ENCODE assay signal across 18 cellular contexts in the genomic region with DNA sequence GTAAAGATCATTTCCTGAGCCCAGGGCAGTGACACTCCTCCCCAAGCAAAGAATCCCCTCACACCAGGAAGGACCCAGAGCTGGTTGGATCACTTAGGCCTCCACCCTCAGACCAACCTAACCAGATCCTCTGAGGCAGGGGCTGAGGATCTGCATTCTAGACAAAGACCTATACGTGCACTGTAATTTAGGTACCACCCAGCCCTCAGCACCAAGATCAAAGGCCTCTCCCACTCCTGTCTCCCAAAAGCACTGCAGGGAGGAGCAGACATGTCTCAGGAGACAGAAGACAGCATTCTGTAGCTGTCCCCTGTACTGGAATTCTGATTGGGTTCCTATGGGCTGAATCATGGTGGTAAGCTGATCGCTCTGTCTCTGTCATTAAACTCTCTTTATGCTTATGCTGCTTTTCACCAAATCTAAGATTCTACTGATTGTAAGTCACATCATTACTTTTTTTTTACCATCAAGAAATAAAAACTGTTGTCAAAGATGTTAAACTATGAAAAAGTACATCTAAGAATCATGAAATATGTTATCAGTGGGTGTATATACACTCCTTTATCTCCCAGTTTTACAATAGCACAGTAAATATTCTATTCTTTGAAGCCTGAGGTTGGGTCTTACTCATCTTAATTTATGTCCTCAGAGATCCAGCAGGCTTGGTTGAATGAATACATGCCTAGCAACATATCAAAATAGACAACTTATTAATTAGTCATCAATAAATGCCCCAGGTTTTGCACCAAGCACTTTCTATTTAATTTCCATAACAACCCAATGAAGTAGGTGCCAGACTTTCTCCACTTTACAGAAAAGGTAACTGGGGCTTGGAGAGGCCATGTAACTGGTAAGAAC. TPM values are rescaled to one million over a fixed set of nuclear protein-coding genes. Genes with fewer than 3 reads are reported as not detected.
DNase-seq lines count a peak whose midpoint lies in the region; ATAC-seq, FAIRE-seq and TF ChIP-seq lines count a peak whose summit lies in the region.
"Had no signal": no experiment of that assay in that cellular context is flagged by ENCODE, and none has a peak within 500 bp of the region (broad histone marks: within the 10 kb centered on the region; RNA-seq: fewer than 3 reads in every experiment).

No MANE protein-coding gene starts in this region.

- DNase-seq in left ventricle myocardium inferior (no peak), Right ventricle myocardium superior (no peak), amniotic epithelial cell (ENCODE audit: low read depth) (peak; percentile 53), islet precursor cell (peak; percentile 95), urothelium cell line (ENCODE audit: low spot score) (peak; percentile 41), CD1c-positive myeloid dendritic cell (ENCODE audit: extremely low spot score) (no peak), transverse colon (no peak), SIG-M5 treated with dmso at 0.1 percent for 504 hours (lab: John Stamatoyannopoulos, UW; ENCODE audit: unreplicated experiment) (no peak)
- DNase-seq: activated B cell treated with CpG ODN at 0.5 μM for 24 hours, NCI-H2029 treated with DMSO at 0.1 percent for 48 hours, NCI-H524 treated with DMSO at 0.1 percent for 48 hours, nucleus accumbens, SW 1271 had no signal

- H3K4me3 ChIP-seq in left ventricle myocardium inferior, result no peak overlapping the region
- no peak overlapping the region for H3K4me3 ChIP-seq in transverse colon

- WGBS in transverse colon (ENCODE audit: low coverage in 1 of 2), 2 donors, result 87 to 100% methylated on average over 1 to 2 of the region's 2 CpGs

- H3K9me3 ChIP-seq in left ventricle myocardium inferior (replicated peaks), result no peaks in the 10 kb centered on the region
- no peaks in the 10 kb centered on the region for H3K9me3 ChIP-seq in transverse colon

- no peak for TF ChIP-seq EP300 in transverse colon (IDR thresholded peaks at IDR 0.05; ENCODE audit: low read depth)

- H3K27me3 ChIP-seq in left ventricle myocardium inferior (ENCODE audit: low read depth), result no peaks in the 10 kb centered on the region
- H3K27me3 ChIP-seq in transverse colon, result no peaks in the 10 kb centered on the region

- H3K36me3 ChIP-seq in left ventricle myocardium inferior (no peaks in the 10 kb centered on the region), transverse colon (no peaks in the 10 kb centered on the region)

- no peak for ATAC-seq in Right ventricle myocardium superior (ENCODE audit: poor library complexity)
- ATAC-seq: HCT116; Panc1; stimulated activated memory B cell treated with anti-CD40 and anti-IgM and Interleukin-4, amounts not matched to agents 10 μg/mL and 1 μg/mL and 100 μg/mL, for 72 hours had no signal

- H3K4me1 ChIP-seq in left ventricle myocardium inferior (peaks cover 19% of the 10 kb centered on the region), transverse colon (peaks cover 3 to 20% (median 5%) of the 10 kb centered on the region in 4 donors)

- TF ChIP-seq CTCF in left ventricle myocardium inferior (IDR thresholded peaks at IDR 0.05; ENCODE audit: borderline replicate concordance) (no peak), transverse colon (IDR thresholded peaks at IDR 0.05) (no peak)

- in situ Hi-C loops in transverse colon (cut with MboI; ENCODE audit: low pct_ligation_motif_present in 1 of 4, low pct_unique_long_range_greater_than_20kb in 1 of 4, low sequenced_read_pairs in 3 of 4), result no loop called here

- FAIRE-seq in urothelium cell line (lab: Jason Lieb, UNC), result no peak
- FAIRE-seq: G401.6, islet of Langerhans had no signal

- TF ChIP-seq POLR2A in transverse colon (IDR thresholded peaks at IDR 0.05), result no peak

- H3K27ac ChIP-seq in left ventricle myocardium inferior (replicated peaks), result peak overlapping the region; percentile 57
- H3K27ac ChIP-seq in transverse colon, result no peak overlapping the region

- intact Hi-C loops in left ventricle myocardium inferior (cut with micrococcal nuclease) (no loop called here), Right ventricle myocardium superior (cut with DNase I) (loop anchor here (5.0 kb wide), 2 partner anchors 230 to 255 kb away; no protein-coding TSS in a partner anchor), transverse colon (cut with DNase I; ENCODE audit: low total_unique reads) (no loop called here)

RNA-seq across cellular contexts. Expression of gene MCFD2, which starts 28.3 kb away (rescaled TPM):
- total RNA-seq in left ventricle myocardium inferior (61.2 TPM), Right ventricle myocardium superior (57.1 TPM), transverse colon (10 to 100 TPM; 14.5 to 40.1 (median 26.8) TPM)

RNA-seq across cellular contexts. Expression of gene TTC7A, which starts 53.8 kb away (rescaled TPM):
- total RNA-seq in left ventricle myocardium inferior, result 8.2 TPM
- 9.2 TPM for total RNA-seq in Right ventricle myocardium superior
- total RNA-seq in transverse colon, result 100 to 1,000 TPM in 1 of 4 donors, 10 to 100 TPM in 3; 40.2 to 212 (median 51.2) TPM

Comparison
In these comparisons a context has a peak if more than half of its experiments do, and no peak if none do; other contexts are left out.
1. DNase-seq: peak in amniotic epithelial cell (single experiment), islet precursor cell (single experiment) and urothelium cell line (single experiment); none in left ventricle myocardium inferior (single experiment), Right ventricle myocardium superior (single experiment), CD1c-positive myeloid dendritic cell (single experiment), transverse colon (single experiment) and SIG-M5 treated with dmso at 0.1 percent for 504 hours (single experiment).